In the genomic region with DNA sequence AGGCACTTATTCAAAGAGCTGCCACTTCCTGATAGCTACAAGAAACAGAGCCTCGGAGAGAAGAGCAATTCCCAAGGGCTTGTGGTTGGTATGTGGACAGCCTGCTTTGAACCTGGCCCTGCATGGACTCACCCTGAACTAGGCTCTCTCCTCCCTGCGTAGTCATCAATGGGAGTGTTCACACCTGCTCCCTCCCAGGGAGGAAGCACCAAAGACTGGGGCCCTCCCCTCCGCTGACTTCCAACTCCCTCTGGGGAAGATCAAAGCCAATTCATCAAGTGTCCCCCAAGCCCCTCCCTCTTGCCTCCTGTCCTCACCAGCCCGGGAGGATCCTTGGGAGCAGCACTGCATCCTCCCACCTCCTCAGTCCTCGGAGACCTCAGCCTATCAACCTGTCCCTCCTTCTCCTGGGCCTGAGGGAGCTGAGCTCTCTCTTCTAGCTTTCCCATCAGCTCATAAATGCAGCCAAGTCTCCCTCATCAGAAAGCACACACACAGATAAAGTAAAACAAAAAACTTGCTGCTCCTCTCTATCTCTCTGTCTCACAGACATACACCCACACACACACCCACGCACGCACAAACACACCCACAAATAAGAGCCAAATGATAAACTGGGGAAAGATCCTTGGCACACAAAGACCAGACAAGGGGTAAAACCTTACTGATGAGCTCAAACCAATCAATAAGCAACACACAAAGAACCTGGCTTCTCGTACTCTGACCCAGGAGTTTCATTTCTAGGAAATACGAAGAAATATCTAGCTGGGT, we compare ENCODE assay signal across 9 cellular contexts. TPM values are rescaled to one million over a fixed set of nuclear protein-coding genes. Genes with fewer than 3 reads are reported as not detected.
DNase-seq lines count a peak whose midpoint lies in the region; ATAC-seq, FAIRE-seq and TF ChIP-seq lines count a peak whose summit lies in the region.
"Had no signal": no experiment of that assay in that cellular context is flagged by ENCODE, and none has a peak within 500 bp of the region (broad histone marks: within the 10 kb centered on the region; RNA-seq: fewer than 3 reads in every experiment).

No MANE protein-coding gene starts in this region.

- no peaks in the 10 kb centered on the region for H3K79me2 ChIP-seq in K562 (ENCODE audit: control insufficient read depth, insufficient read depth, low read length)

- BruUV-seq in K562 (replicated peaks; lab: Mats Ljungman, UMichigan): no TSS peak

- 0% methylated on average over 9 of the region's 9 CpGs for WGBS in K562 (ENCODE audit: insufficient coverage, low coverage, missing lambda C conversion rate)
- 100% methylated on average over 2 of the region's 9 CpGs; no CpG with 5 or more reads in 1 of the 2 donors for WGBS in neuronal stem cell (ENCODE audit: extremely low coverage in 2 of 2, insufficient read length in 2 of 2, insufficient replicate concordance in 1 of 2), 2 donors

- H2AFZ ChIP-seq in K562 (ENCODE audit: low read depth, low read length): no peak overlapping the region
- H2AFZ ChIP-seq in neuronal stem cell (ENCODE audit: low read length): no peak overlapping the region

- peaks cover 0 to 3% (median 0%) of the 10 kb centered on the region in 9 donors for H3K9me3 Mint-ChIP-seq in naive thymus-derived CD8-positive, alpha-beta T cell

- no peak overlapping the region for H2BK5ac ChIP-seq in neuronal stem cell (ENCODE audit: low read length)

- H4K91ac ChIP-seq in neuronal stem cell (ENCODE audit: low read depth, low read length, poor library complexity): no peak overlapping the region

- no peak for TF ChIP-seq EP300 in K562 (IDR thresholded peaks at IDR 0.05; ENCODE audit: low read length)

- H3K36me3 Mint-ChIP-seq in naive thymus-derived CD8-positive, alpha-beta T cell: peaks cover 0 to 7% (median 0%) of the 10 kb centered on the region in 3 donors

- H3K36me3 ChIP-seq in K562 (ENCODE audit: control insufficient read depth, insufficient read depth, low read length): no peaks in the 10 kb centered on the region
- no peaks in the 10 kb centered on the region for H3K36me3 ChIP-seq in neuronal stem cell (replicated peaks in 1 of 2; ENCODE audit: control insufficient read depth in 2 of 2, insufficient read depth in 2 of 2, low read length in 2 of 2)

- peaks cover 5% of the 10 kb centered on the region; the same call in 1 of the 2 replicates for H4K20me1 ChIP-seq in K562 (replicated peaks; ENCODE audit: control insufficient read depth, insufficient read depth, low read length)

- no peak overlapping the region for H3K4me3 ChIP-seq in K562
- no peak overlapping the region for H3K4me3 ChIP-seq in neuronal stem cell (ENCODE audit: low read length in 2 of 2)

- no peak for TF ChIP-seq POLR2A in K562 (conservative IDR thresholded peaks at IDR 0.05)

- peaks cover 12 to 30% (median 19%) of the 10 kb centered on the region in 4 donors for H3K4me1 Mint-ChIP-seq in naive thymus-derived CD8-positive, alpha-beta T cell

- no peak overlapping the region for H4K8ac ChIP-seq in neuronal stem cell (ENCODE audit: low read depth, low read length)

- no peak overlapping the region for H3K27ac ChIP-seq in K562 (ENCODE audit: extremely low read depth, low read depth, low read length)
- H3K27ac ChIP-seq in neuronal stem cell (replicated peaks; ENCODE audit: low read length): no peak overlapping the region

- ATAC-seq in HG03432 (IDR thresholded peaks at IDR 0.05; ENCODE audit: unreplicated experiment) (peak; percentile 28), K562 (peak; percentile 65), GM19455 (IDR thresholded peaks at IDR 0.05; ENCODE audit: unreplicated experiment) (no peak)
- no peak for ATAC-seq in naive thymus-derived CD8-positive, alpha-beta T cell
- ATAC-seq: PC-3 had no signal

- H2BK12ac ChIP-seq in neuronal stem cell (ENCODE audit: low read length): no peak overlapping the region

- H3K27me3 Mint-ChIP-seq in naive thymus-derived CD8-positive, alpha-beta T cell: peaks cover 40 to 80% (median 55%) of the 10 kb centered on the region in 5 donors

- H3K27ac Mint-ChIP-seq in naive thymus-derived CD8-positive, alpha-beta T cell: no peak overlapping the region

- peaks cover 5% of the 10 kb centered on the region for H3K9me1 ChIP-seq in K562 (ENCODE audit: control insufficient read depth, insufficient read depth, low read length)

- in situ Hi-C loops in K562 (cut with MboI): no loop called here

- FAIRE-seq in GM18507 (lab: Jason Lieb, UNC): peak; percentile 47
- peak; percentile 69 for FAIRE-seq in K562 (lab: Jason Lieb, UNC)

- peaks cover 15 to 27% of the 10 kb centered on the region in 2 experiments; a peak in 4 of 5 replicates for H3K27me3 ChIP-seq in K562 (ENCODE audit: control insufficient read depth in 2 of 2, insufficient read depth in 2 of 2, low read length in 2 of 2)
- H3K27me3 ChIP-seq in neuronal stem cell (ENCODE audit: control insufficient read depth in 3 of 3, insufficient read depth in 3 of 3, low read depth in 1 of 3, low read length in 3 of 3): peaks cover 8 to 62% (median 29%) of the 10 kb centered on the region in 3 experiments

- no peak overlapping the region for H2BK15ac ChIP-seq in neuronal stem cell (ENCODE audit: low read length)

- no peak overlapping the region for H3K4ac ChIP-seq in neuronal stem cell (ENCODE audit: low read length)

- H3K9ac ChIP-seq in K562 (ENCODE audit: insufficient read depth in 1 of 2, low read depth in 2 of 2, low read length in 2 of 2): no peak overlapping the region
- no peak overlapping the region for H3K9ac ChIP-seq in neuronal stem cell (ENCODE audit: low read depth, low read length, poor library complexity)

- CTCF ChIA-PET in K562 (lab: Yijun Ruan, JAX; ENCODE audit: low intra/inter-chr PET ratio): no interaction called here

- no peak overlapping the region for H3K4me3 Mint-ChIP-seq in naive thymus-derived CD8-positive, alpha-beta T cell

- no peak overlapping the region for H2BK120ac ChIP-seq in neuronal stem cell (ENCODE audit: low read depth, low read length)

- TF ChIP-seq CTCF in K562 (IDR thresholded peaks at IDR 0.05 in 2 of 3, conservative IDR thresholded peaks at IDR 0.05 in 1 of 3; ENCODE audit: insufficient read depth in 2 of 3, low read depth in 1 of 3, low read length in 3 of 3): no peak

- H3K9me3 ChIP-seq in K562 (replicated peaks; ENCODE audit: control insufficient read depth, insufficient read depth, low read depth, low read length): no peaks in the 10 kb centered on the region
- H3K9me3 ChIP-seq in neuronal stem cell (replicated peaks in 1 of 2; ENCODE audit: control insufficient read depth in 2 of 2, insufficient read depth in 1 of 2, low read depth in 1 of 2, low read length in 2 of 2): no peaks in the 10 kb centered on the region

- peak overlapping the region; percentile 61 for H2AK5ac ChIP-seq in neuronal stem cell (ENCODE audit: low read depth, low read length)

- no peak overlapping the region for H3K14ac ChIP-seq in neuronal stem cell (ENCODE audit: low read length)

- H3K18ac ChIP-seq in neuronal stem cell (ENCODE audit: low read length): no peak overlapping the region

- H3K4me2 ChIP-seq in K562 (ENCODE audit: insufficient read depth, low read length): peak overlapping the region; percentile 25; the same call in 1 of the 2 replicates
- H3K4me2 ChIP-seq in neuronal stem cell (ENCODE audit: insufficient read depth, low read length, poor library complexity, severe bottlenecking): no peak overlapping the region

- DNase-seq in GM18507 (ENCODE audit: extremely low spot score, insufficient read length, low read depth) (no peak), K562 (ENCODE audit: extremely low read depth in 1 of 4, low spot score in 3 of 4) (peak in 3 of 4 experiments; percentile 21 to 57 (median 53)), neuronal stem cell (ENCODE audit: low spot score) (no peak), T-helper 9 cell (no peak), posterior vena cava (ENCODE audit: low spot score) (no peak)
- no peak for DNase-seq in naive thymus-derived CD8-positive, alpha-beta T cell
- DNase-seq: PC-3 had no signal

- TF ChIP-seq RAD21 in K562 (CRISPR knock-in tag; conservative IDR thresholded peaks at IDR 0.05 in 1 of 2, IDR thresholded peaks at IDR 0.05 in 1 of 2): no peak

- H3K23ac ChIP-seq in neuronal stem cell (ENCODE audit: low read depth, low read length, poor library complexity): no peak overlapping the region

- POLR2A ChIA-PET in K562 (lab: Yijun Ruan, JAX): interaction anchor here (0.7 to 0.8 kb wide), 2 partner anchors 10 to 25 kb away, joined by 3 read pairs; no protein-coding TSS in a partner anchor
- POLR2A ChIA-PET in naive thymus-derived CD8-positive, alpha-beta T cell (lab: Charles Lee): no interaction called here

- intact Hi-C loops in K562 (cut with micrococcal nuclease) (no loop called here), posterior vena cava (cut with DNase I) (no loop called here)

- H3K79me1 ChIP-seq in neuronal stem cell (ENCODE audit: low read depth, low read length): no peaks in the 10 kb centered on the region

- H3K4me1 ChIP-seq in K562 (replicated peaks in 1 of 2; ENCODE audit: control insufficient read depth in 2 of 2, insufficient read depth in 2 of 2, low read length in 2 of 2) (peaks cover 14 to 22% of the 10 kb centered on the region in 2 experiments; a peak in 4 of 5 replicates), neuronal stem cell (ENCODE audit: control insufficient read depth in 2 of 2, insufficient read depth in 1 of 2, low read depth in 1 of 2, low read length in 2 of 2) (peaks cover 3 to 6% of the 10 kb centered on the region in 2 donors)

TF ChIP-seq in K562, 482 proteins besides CTCF, POLR2A, EP300 and RAD21 (continues in another document):
- peak; percentile 64 for TF ChIP-seq CBFA2T3 (IDR thresholded peaks at IDR 0.05)

RNA-seq across cellular contexts. Expression of gene A4GALT, which starts 3.3 kb away (rescaled TPM):
- 1.2 TPM in 1 of 2 replicates, not detected in the other for total RNA-seq in K562 (2011; cell fraction: chromatin; rRNA removed; ENCODE audit: low replicate concordance)
- 1.0 TPM in 1 of 2 replicates, not detected in the other for total RNA-seq in K562 (2011; cell fraction: nucleolus; rRNA removed)
- not detected in 2 replicates for total RNA-seq in K562 (2011; cell fraction: nucleoplasm; rRNA removed)
- total RNA-seq in K562 (2014; rRNA removed): not detected in 2 replicates
- not detected in 2 replicates for total RNA-seq in K562 (2014; rRNA removed; fragmentation: Illumina TruSeq; extraction: Trizol)
- not detected in 2 replicates for total RNA-seq in K562 (2015; rRNA removed; fragmentation: Illumina TruSeq; extraction: Trizol)
- total RNA-seq in K562 (2021): 0.11 TPM in 1 of 2 replicates, not detected in the other
- 0.07 and 0.27 TPM in 2 replicates for polyA plus RNA-seq in K562 (2011; rRNA removed)
- 0.21 and 0.58 TPM in 2 replicates for polyA plus RNA-seq in K562 (2011; cell fraction: cytosol; rRNA removed)
- polyA plus RNA-seq in K562 (2011; cell fraction: nucleus; rRNA removed): 0.06 and 0.17 TPM in 2 replicates
- polyA plus RNA-seq in K562 (2012): not detected in 2 replicates
- polyA plus RNA-seq in K562 (2014; fragmentation: Illumina TruSeq; extraction: Trizol): not detected in 2 replicates
- not detected for polyA plus RNA-seq in K562 (2014; fragmentation: Nextera tagmentation; extraction: Ambion mirVana)
- not detected in 2 replicates for polyA plus RNA-seq in K562 (2014; rRNA removed)
- 0.09 TPM in 1 of 2 replicates, not detected in the other for polyA minus RNA-seq in K562 (2011; rRNA and poly(A)+ RNA removed)
- not detected in 2 replicates for polyA minus RNA-seq in K562 (2011; cell fraction: cytosol; rRNA and poly(A)+ RNA removed)
- polyA minus RNA-seq in K562 (2011; cell fraction: nucleus; rRNA and poly(A)+ RNA removed): 0.11 and 0.40 TPM in 2 replicates
- polyA plus RNA-seq in neuronal stem cell (2013, experiment 1 of 2): 5.5 TPM
- 5.6 TPM for polyA plus RNA-seq in neuronal stem cell (2013, experiment 2 of 2)
- total RNA-seq in naive thymus-derived CD8-positive, alpha-beta T cell: not detected
- not detected for polyA plus RNA-seq in naive thymus-derived CD8-positive, alpha-beta T cell
- total RNA-seq in posterior vena cava: 10 to 100 TPM; 42.2 to 59.8 TPM

Comparison
In these comparisons a context has a peak if more than half of its experiments do, and no peak if none do; other contexts are left out.
1. DNase-seq: peak in K562 (3 of 4); none in GM18507 (single experiment), neuronal stem cell (single experiment), naive thymus-derived CD8-positive, alpha-beta T cell (0 of 10), T-helper 9 cell (single experiment) and posterior vena cava (single experiment).
2. ATAC-seq: peak in HG03432 (single experiment) and K562 (single experiment); none in naive thymus-derived CD8-positive, alpha-beta T cell (0 of 2) and GM19455 (single experiment).
3. RNA of gene A4GALT, which starts 3.3 kb away (total RNA-seq): 42.2 to 59.8 TPM in posterior vena cava; not detected in naive thymus-derived CD8-positive, alpha-beta T cell and 0.11 to 1.2 TPM in K562; every median in the first group is over 10 times any median in the second.